In genomic region chr22:40415531-40416266, GRCh38 we compare ENCODE assay signal across 9 cellular contexts. TPM values are rescaled to one million over a fixed set of nuclear protein-coding genes. Genes with fewer than 3 reads are reported as not detected.
DNase-seq lines count a peak whose midpoint lies in the region; ATAC-seq and TF ChIP-seq lines count a peak whose summit lies in the region.
"Had no signal": no experiment of that assay in that cellular context is flagged by ENCODE, and none has a peak within 500 bp of the region (broad histone marks: within the 10 kb centered on the region; RNA-seq: fewer than 3 reads in every experiment).

No MANE protein-coding gene starts in this region.

- CTCF ChIA-PET in Caco-2 (lab: Charles Lee): interaction anchor here (1.4 kb wide), 1 partner anchor 11 kb away, joined by 3 read pairs; no protein-coding TSS in a partner anchor

- no peak for DNase-seq in Caco-2
- DNase-seq in HFFc6: no peak
- peak in 1 of 3 donors; percentile 34 for DNase-seq in mucosa of descending colon
- DNase-seq in AG20443 (ENCODE audit: low spot score): no peak
- no peak for DNase-seq in central memory CD4-positive, alpha-beta T cell
- no peak for DNase-seq in stimulated activated CD4-positive, alpha-beta T cell treated with anti-CD3 and anti-CD28 coated beads, Interleukin-1b, Interleukin-23, amount 100 ng/mL, for 48 hours
- DNase-seq: foreskin melanocyte had no signal

- ATAC-seq in activated T-helper 17 cell treated with anti-CD3 and anti-CD28 coated beads, Interleukin-2, amount 50 U/mL, for 72 hours (replicated peaks): peak; percentile 48
- peak; percentile 50 for ATAC-seq in mucosa of descending colon
- ATAC-seq in HG02840 (IDR thresholded peaks at IDR 0.05; ENCODE audit: low FRiP score, unreplicated experiment): no peak

- H3K9me3 ChIP-seq in Caco-2 (no peaks in the 10 kb centered on the region), mucosa of descending colon (no peaks in the 10 kb centered on the region)

- BruUV-seq in Caco-2 (replicated peaks; lab: Mats Ljungman, UMichigan): no TSS peak

- H3K27me3 Mint-ChIP-seq in Caco-2 (ENCODE audit: insufficient read depth, unreplicated experiment) (no peaks in the 10 kb centered on the region), HFFc6 (ENCODE audit: insufficient read depth) (peaks cover 5% of the 10 kb centered on the region)
- H3K27me3 Mint-ChIP-seq in activated T-helper 17 cell treated with anti-CD3 and anti-CD28 coated beads, Interleukin-2, amount 50 U/mL, for 72 hours: no peaks in the 10 kb centered on the region

- H3K4me1 ChIP-seq in Caco-2 (no peaks in the 10 kb centered on the region), mucosa of descending colon (ENCODE audit: low read depth) (no peaks in the 10 kb centered on the region)

- POLR2A ChIA-PET in Caco-2 (lab: Charles Lee): no interaction called here

- no peak overlapping the region for H3K4me3 Mint-ChIP-seq in Caco-2 (ENCODE audit: unreplicated experiment)
- H3K4me3 Mint-ChIP-seq in HFFc6: no peak overlapping the region; the same call in 1 of the 2 replicates
- H3K4me3 Mint-ChIP-seq in activated T-helper 17 cell treated with anti-CD3 and anti-CD28 coated beads, Interleukin-2, amount 50 U/mL, for 72 hours: peak overlapping the region; percentile 45

- TF ChIP-seq CTCF in Caco-2 (IDR thresholded peaks at IDR 0.05; ENCODE audit: insufficient read depth in 1 of 2, low read depth in 1 of 2, low read length in 1 of 2, severe bottlenecking in 1 of 2, unreplicated experiment in 1 of 2) (no peak), HFFc6 (IDR thresholded peaks at IDR 0.05) (no peak), mucosa of descending colon (IDR thresholded peaks at IDR 0.05) (no peak)

- H3K36me3 Mint-ChIP-seq in Caco-2 (ENCODE audit: insufficient read depth, unreplicated experiment) (peaks cover 39% of the 10 kb centered on the region), HFFc6 (ENCODE audit: low read depth) (peaks cover 25% of the 10 kb centered on the region)
- peaks cover 55% of the 10 kb centered on the region for H3K36me3 Mint-ChIP-seq in activated T-helper 17 cell treated with anti-CD3 and anti-CD28 coated beads, Interleukin-2, amount 50 U/mL, for 72 hours (ENCODE audit: low read depth)

- H3K4me1 Mint-ChIP-seq in Caco-2 (ENCODE audit: low read depth, unreplicated experiment) (no peaks in the 10 kb centered on the region), HFFc6 (ENCODE audit: low read depth) (peaks cover 11% of the 10 kb centered on the region; the same call in 1 of the 2 replicates)
- H3K4me1 Mint-ChIP-seq in activated T-helper 17 cell treated with anti-CD3 and anti-CD28 coated beads, Interleukin-2, amount 50 U/mL, for 72 hours: peaks cover 19% of the 10 kb centered on the region

- H3K27ac Mint-ChIP-seq in Caco-2 (ENCODE audit: unreplicated experiment): peak overlapping the region; percentile 62
- peak overlapping the region; percentile 55 for H3K27ac Mint-ChIP-seq in HFFc6
- H3K27ac Mint-ChIP-seq in activated T-helper 17 cell treated with anti-CD3 and anti-CD28 coated beads, Interleukin-2, amount 50 U/mL, for 72 hours: peak overlapping the region; percentile 90

- intact Hi-C loops in Caco-2 (cut with micrococcal nuclease; ENCODE audit: unreplicated experiment): no loop called here
- intact Hi-C loops in mucosa of descending colon (cut with DNase I, micrococcal nuclease): no loop called here

- H3K4me3 ChIP-seq in Caco-2 (ENCODE audit: low read depth, low read length): no peak overlapping the region
- no peak overlapping the region for H3K4me3 ChIP-seq in mucosa of descending colon

- H3K27me3 ChIP-seq in Caco-2 (replicated peaks; ENCODE audit: control insufficient read depth, insufficient read depth, low read length): no peaks in the 10 kb centered on the region

- peaks cover 1% of the 10 kb centered on the region; the same call in 1 of the 2 replicates for H3K36me3 ChIP-seq in Caco-2 (ENCODE audit: control insufficient read depth, insufficient read depth, low read length)
- no peaks in the 10 kb centered on the region for H3K36me3 ChIP-seq in mucosa of descending colon (ENCODE audit: low read depth)

- H3K9me3 Mint-ChIP-seq in Caco-2 (ENCODE audit: unreplicated experiment) (no peaks in the 10 kb centered on the region), HFFc6 (no peaks in the 10 kb centered on the region; the same call in 1 of the 2 replicates)
- no peaks in the 10 kb centered on the region for H3K9me3 Mint-ChIP-seq in activated T-helper 17 cell treated with anti-CD3 and anti-CD28 coated beads, Interleukin-2, amount 50 U/mL, for 72 hours

RNA-seq across cellular contexts. Expression of gene SGSM3, which starts 45.3 kb away (rescaled TPM):
- total RNA-seq in Caco-2 (2022): 51.4 and 56.5 TPM in 2 replicates
- 10 to 100 TPM; 41.3 to 52.1 (median 45.5) TPM for total RNA-seq in HFFc6 (2021; fragmentation: NEBNext Ultra II Directional; extraction: Animal tissue kit (Norgen Biotek cat#: 25700))
- total RNA-seq in activated T-helper 17 cell treated with anti-CD3 and anti-CD28 coated beads, Interleukin-2, amount 50 U/mL, for 72 hours: 10 to 100 TPM; 39.7 to 41.8 TPM
- 100 to 1,000 TPM in 2 of 3 donors, 10 to 100 TPM in 1; 89.8 to 128 (median 108) TPM for total RNA-seq in mucosa of descending colon
